8 cellular contexts compared by ENCODE assay signal in genomic region chr12:67161322-67161918, GRCh38.
A peak's percentile ranks its signal among the peaks of the same experiment; 100 is the strongest.
DNase-seq lines count a peak whose midpoint lies in the region; ATAC-seq and TF ChIP-seq lines count a peak whose summit lies in the region.

No MANE protein-coding gene starts in this region.

- intact Hi-C loops in mucosa of descending colon (cut with DNase I, micrococcal nuclease) = no loop called here

- H3K79me1 ChIP-seq in neuronal stem cell (ENCODE audit: low read depth, low read length) = no peaks in the 10 kb centered on the region

- peaks cover 0 to 3% (median 0%) of the 10 kb centered on the region in 3 experiments for H3K27me3 ChIP-seq in neuronal stem cell (ENCODE audit: control insufficient read depth in 3 of 3, insufficient read depth in 3 of 3, low read depth in 1 of 3, low read length in 3 of 3)

- H4K91ac ChIP-seq in neuronal stem cell (ENCODE audit: low read depth, low read length, poor library complexity) = no peak overlapping the region

- peak; percentile 57 for ATAC-seq in HG03095 (IDR thresholded peaks at IDR 0.05; ENCODE audit: unreplicated experiment)
- ATAC-seq in mucosa of descending colon = peak; percentile 60

- no peak overlapping the region for H2AK5ac ChIP-seq in neuronal stem cell (ENCODE audit: low read depth, low read length)

- peak; percentile 61 for TF ChIP-seq CTCF in AG09309 (IDR thresholded peaks at IDR 0.05; ENCODE audit: control insufficient read depth, insufficient read depth, low read depth, low read length, missing control alignments)
- peak; percentile 63 for TF ChIP-seq CTCF in GM12865 (IDR thresholded peaks at IDR 0.05; ENCODE audit: insufficient read depth, low read depth, low read length, missing control alignments)
- peak; percentile 81 for TF ChIP-seq CTCF in chondrocyte (IDR thresholded peaks at IDR 0.05)
- peak; percentile 43 for TF ChIP-seq CTCF in mucosa of descending colon (IDR thresholded peaks at IDR 0.05)

- H3K4me3 ChIP-seq in AG09309 (ENCODE audit: control insufficient read depth, low read depth, low read length) (no peak overlapping the region), GM12865 (ENCODE audit: low read depth, low read length) (no peak overlapping the region), mucosa of descending colon (no peak overlapping the region), neuronal stem cell (ENCODE audit: low read length in 2 of 2) (no peak overlapping the region)

- H3K36me3 ChIP-seq in mucosa of descending colon (ENCODE audit: low read depth) = no peaks in the 10 kb centered on the region
- no peaks in the 10 kb centered on the region for H3K36me3 ChIP-seq in neuronal stem cell (replicated peaks in 1 of 2; ENCODE audit: control insufficient read depth in 2 of 2, insufficient read depth in 2 of 2, low read length in 2 of 2)

- H2AFZ ChIP-seq in neuronal stem cell (ENCODE audit: low read length) = no peak overlapping the region

- no peaks in the 10 kb centered on the region for H3K36me3 Mint-ChIP-seq in chondrocyte (ENCODE audit: low read depth)

- H2BK5ac ChIP-seq in neuronal stem cell (ENCODE audit: low read length) = no peak overlapping the region

- H3K4me2 ChIP-seq in neuronal stem cell (ENCODE audit: insufficient read depth, low read length, poor library complexity, severe bottlenecking) = no peak overlapping the region

- H2BK15ac ChIP-seq in neuronal stem cell (ENCODE audit: low read length) = no peak overlapping the region

- no peak overlapping the region for H2BK120ac ChIP-seq in neuronal stem cell (ENCODE audit: low read depth, low read length)

- DNase-seq in AG09309 (ENCODE audit: low read depth) (peak; percentile 11), GM12865 (ENCODE audit: low read depth) (peak; percentile 65), RPMI8226 (peak; percentile 26), chondrocyte (ENCODE audit: low spot score) (no peak), mucosa of descending colon (peak in 1 of 3 donors; percentile 63), neuronal stem cell (ENCODE audit: low spot score) (no peak), UCSD-AML1 (lab: John Stamatoyannopoulos, UW; ENCODE audit: unreplicated experiment) (no peak)

- no peak overlapping the region for H3K27ac Mint-ChIP-seq in chondrocyte (ENCODE audit: unreplicated experiment)

- H3K14ac ChIP-seq in neuronal stem cell (ENCODE audit: low read length) = no peak overlapping the region

- no peak overlapping the region for H3K27ac ChIP-seq in neuronal stem cell (replicated peaks; ENCODE audit: low read length)

- H3K18ac ChIP-seq in neuronal stem cell (ENCODE audit: low read length) = no peak overlapping the region

- H3K27me3 Mint-ChIP-seq in chondrocyte (ENCODE audit: low read depth) = peaks cover 22% of the 10 kb centered on the region

- H3K9me3 ChIP-seq in mucosa of descending colon (no peaks in the 10 kb centered on the region), neuronal stem cell (replicated peaks in 1 of 2; ENCODE audit: control insufficient read depth in 2 of 2, insufficient read depth in 1 of 2, low read depth in 1 of 2, low read length in 2 of 2) (no peaks in the 10 kb centered on the region)

- no peak overlapping the region for H3K9ac ChIP-seq in neuronal stem cell (ENCODE audit: low read depth, low read length, poor library complexity)

- no peak overlapping the region for H2BK12ac ChIP-seq in neuronal stem cell (ENCODE audit: low read length)

- no peak overlapping the region for H4K8ac ChIP-seq in neuronal stem cell (ENCODE audit: low read depth, low read length)

- no peak overlapping the region for H3K23ac ChIP-seq in neuronal stem cell (ENCODE audit: low read depth, low read length, poor library complexity)

- H3K4me1 ChIP-seq in mucosa of descending colon (ENCODE audit: low read depth) (no peaks in the 10 kb centered on the region), neuronal stem cell (ENCODE audit: control insufficient read depth in 2 of 2, insufficient read depth in 1 of 2, low read depth in 1 of 2, low read length in 2 of 2) (no peaks in the 10 kb centered on the region)

- H3K9me3 Mint-ChIP-seq in chondrocyte (ENCODE audit: low read depth) = no peaks in the 10 kb centered on the region

- no peak overlapping the region for H3K4ac ChIP-seq in neuronal stem cell (ENCODE audit: low read length)

- H3K4me1 Mint-ChIP-seq in chondrocyte (ENCODE audit: low read depth) = no peaks in the 10 kb centered on the region

- WGBS in neuronal stem cell (ENCODE audit: extremely low coverage in 2 of 2, insufficient read length in 2 of 2, insufficient replicate concordance in 1 of 2), 2 donors = no CpG with 5 or more reads among the region's 6 CpGs

- no peak overlapping the region for H3K4me3 Mint-ChIP-seq in chondrocyte (ENCODE audit: unreplicated experiment)

Comparison
In these comparisons a context has a peak if more than half of its experiments do, and no peak if none do; other contexts are left out.
1. DNase-seq: peak in AG09309 (single experiment), GM12865 (single experiment) and RPMI8226 (single experiment); none in chondrocyte (single experiment), neuronal stem cell (single experiment) and UCSD-AML1 (single experiment).
2. Peak in every context shown above with its lines, with median percentiles within 50 percentile points of each other: CTCF ChIP-seq.